Comparison of ENCODE assay signal across 17 cellular contexts in the genomic region with DNA sequence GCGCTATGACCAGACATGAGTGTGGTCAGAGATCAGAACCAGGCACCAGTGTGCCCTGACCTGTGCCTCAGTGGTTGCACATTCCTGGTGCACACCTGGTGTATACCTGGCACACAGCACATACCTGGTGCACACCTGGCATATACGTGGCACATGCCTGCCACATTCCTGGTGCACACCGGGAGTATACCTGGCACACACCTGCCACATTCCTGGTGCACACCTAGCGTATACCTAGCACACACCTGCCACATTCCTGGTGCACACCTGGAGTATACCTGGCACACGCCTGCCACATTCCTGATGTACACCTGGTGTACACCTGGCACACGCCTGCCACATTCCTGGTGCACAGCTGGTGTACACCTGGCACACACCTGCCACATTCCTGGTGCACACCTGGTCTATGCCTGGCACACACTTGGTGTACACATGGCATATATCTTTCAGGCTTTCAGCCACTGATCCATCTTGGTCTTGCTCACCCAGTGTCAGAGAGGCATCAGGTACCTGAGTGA.
DNase-seq lines count a peak whose midpoint lies in the region; ATAC-seq, FAIRE-seq and TF ChIP-seq lines count a peak whose summit lies in the region.
"Had no signal": no experiment of that assay in that cellular context is flagged by ENCODE, and none has a peak within 500 bp of the region (broad histone marks: within the 10 kb centered on the region; RNA-seq: fewer than 3 reads in every experiment).

No MANE protein-coding gene starts in this region.

- H3K4me1 ChIP-seq in neuronal stem cell (ENCODE audit: control insufficient read depth in 2 of 2, insufficient read depth in 1 of 2, low read depth in 1 of 2, low read length in 2 of 2) = peaks cover 0 to 13% of the 10 kb centered on the region in 2 donors

- no peak overlapping the region for H3K4me2 ChIP-seq in neuronal stem cell (ENCODE audit: insufficient read depth, low read length, poor library complexity, severe bottlenecking)

- no peak for ATAC-seq in SK-N-SH treated with all-trans-retinoic acid at 6 μM for 48 hours
- ATAC-seq: CD8-positive, alpha-beta T cell; HepG2 had no signal

- no peaks in the 10 kb centered on the region for H3K79me1 ChIP-seq in neuronal stem cell (ENCODE audit: low read depth, low read length)

- no peak overlapping the region for H2AFZ ChIP-seq in neuronal stem cell (ENCODE audit: low read length)
- H2AFZ ChIP-seq: GM23248 had no signal

- H2AK5ac ChIP-seq in neuronal stem cell (ENCODE audit: low read depth, low read length) = peak overlapping the region; percentile 74

- no peak overlapping the region for H2BK15ac ChIP-seq in neuronal stem cell (ENCODE audit: low read length)

- no peaks in the 10 kb centered on the region for H3K27me3 ChIP-seq in bronchial epithelial cell (ENCODE audit: control insufficient read depth, insufficient read depth, low read length)
- peaks cover 0 to 42% (median 18%) of the 10 kb centered on the region in 3 experiments for H3K27me3 ChIP-seq in neuronal stem cell (ENCODE audit: control insufficient read depth in 3 of 3, insufficient read depth in 3 of 3, low read depth in 1 of 3, low read length in 3 of 3)

- H3K4me3 ChIP-seq in bronchial epithelial cell (ENCODE audit: low read depth, low read length) (no peak overlapping the region), neuronal stem cell (ENCODE audit: low read length in 2 of 2) (no peak overlapping the region)
- H3K4me3 ChIP-seq: GM23248 had no signal

- H3K9me3 ChIP-seq in neuronal stem cell (replicated peaks in 1 of 2; ENCODE audit: control insufficient read depth in 2 of 2, insufficient read depth in 1 of 2, low read depth in 1 of 2, low read length in 2 of 2) = no peaks in the 10 kb centered on the region

- no peak overlapping the region for H3K27ac ChIP-seq in neuronal stem cell (replicated peaks; ENCODE audit: low read length)
- H3K27ac ChIP-seq: GM23248 had no signal

- DNase-seq in HTR-8/SVneo (ENCODE audit: insufficient read length, low spot score) = no peak
- DNase-seq in bronchial epithelial cell (ENCODE audit: low read depth) = no peak
- no peak for DNase-seq in neuronal stem cell (ENCODE audit: low spot score)
- DNase-seq in GM13976 (ENCODE audit: low spot score) = no peak
- DNase-seq in AG08395 (ENCODE audit: low spot score) = no peak
- DNase-seq in NCI-H1930 (lab: John Stamatoyannopoulos, UW) = no peak
- DNase-seq: CD8-positive, alpha-beta T cell; COR-L47; DMS153; DMS79 treated with DMSO at 0.1 percent for 48 hours; GDM1; GM23248; H9 had no signal

- H3K14ac ChIP-seq in neuronal stem cell (ENCODE audit: low read length) = no peak overlapping the region

- no peak for TF ChIP-seq CTCF in bronchial epithelial cell (IDR thresholded peaks at IDR 0.05; ENCODE audit: insufficient read depth, low read length, severe bottlenecking)
- no peak for TF ChIP-seq CTCF in GM13976 (IDR thresholded peaks at IDR 0.05; ENCODE audit: borderline replicate concordance, control extremely low read depth, extremely low read depth, insufficient read depth, missing control alignments)

- H4K8ac ChIP-seq in neuronal stem cell (ENCODE audit: low read depth, low read length) = no peak overlapping the region

- H3K18ac ChIP-seq in neuronal stem cell (ENCODE audit: low read length) = peak overlapping the region; percentile 79

- no peak overlapping the region for H2BK5ac ChIP-seq in neuronal stem cell (ENCODE audit: low read length)

- peak overlapping the region; percentile 14 for H2BK12ac ChIP-seq in neuronal stem cell (ENCODE audit: low read length)

- FAIRE-seq in HTR-8/SVneo (lab: Jason Lieb, UNC) = peak; percentile 91
- FAIRE-seq in bronchial epithelial cell (lab: Jason Lieb, UNC) = peak; percentile 93
- FAIRE-seq: A204.1, D721Med, HepG2 had no signal

- WGBS in neuronal stem cell (ENCODE audit: extremely low coverage in 2 of 2, insufficient read length in 2 of 2, insufficient replicate concordance in 1 of 2), 2 donors = no CpG with 5 or more reads among the region's 6 CpGs

- H3K36me3 ChIP-seq in bronchial epithelial cell (ENCODE audit: control insufficient read depth, insufficient read depth, low read length) (no peaks in the 10 kb centered on the region), neuronal stem cell (replicated peaks in 1 of 2; ENCODE audit: control insufficient read depth in 2 of 2, insufficient read depth in 2 of 2, low read length in 2 of 2) (no peaks in the 10 kb centered on the region)

- H4K91ac ChIP-seq in neuronal stem cell (ENCODE audit: low read depth, low read length, poor library complexity) = no peak overlapping the region

- H3K9ac ChIP-seq in neuronal stem cell (ENCODE audit: low read depth, low read length, poor library complexity) = no peak overlapping the region
- H3K9ac ChIP-seq: GM23248 had no signal

- in situ Hi-C loops in GM13976 (cut with MboI; ENCODE audit: low sequenced_read_pairs, unreplicated experiment) = no loop called here

- no peak overlapping the region for H3K23ac ChIP-seq in neuronal stem cell (ENCODE audit: low read depth, low read length, poor library complexity)

- H3K4ac ChIP-seq in neuronal stem cell (ENCODE audit: low read length) = no peak overlapping the region

- no peak overlapping the region for H2BK120ac ChIP-seq in neuronal stem cell (ENCODE audit: low read depth, low read length)

TF ChIP-seq in SK-N-SH treated with all-trans-retinoic acid at 6 μM for 48 hours, 23 proteins besides CTCF, POLR2A, EP300 and RAD21 (continues in another document):
- TF ChIP-seq ESRRG (CRISPR knock-in tag; IDR thresholded peaks at IDR 0.05) (no peak), SNAI2 (CRISPR knock-in tag; IDR thresholded peaks at IDR 0.05) (no peak), TCF4 (CRISPR knock-in tag; IDR thresholded peaks at IDR 0.05; ENCODE audit: borderline replicate concordance) (no peak), ISL1 (CRISPR knock-in tag; IDR thresholded peaks at IDR 0.05) (no peak), ZNF8 (CRISPR knock-in tag; IDR thresholded peaks at IDR 0.05) (no peak), ZFP30 (CRISPR knock-in tag; IDR thresholded peaks at IDR 0.05) (no peak), PPARA (CRISPR knock-in tag; IDR thresholded peaks at IDR 0.05; ENCODE audit: borderline replicate concordance) (no peak), ARNTL (CRISPR knock-in tag; IDR thresholded peaks at IDR 0.05; ENCODE audit: borderline replicate concordance, low read depth) (no peak), TOX (CRISPR knock-in tag; IDR thresholded peaks at IDR 0.05; ENCODE audit: borderline replicate concordance) (no peak), BACH2 (CRISPR knock-in tag; IDR thresholded peaks at IDR 0.05; ENCODE audit: borderline replicate concordance) (no peak), OSR1 (CRISPR knock-in tag; IDR thresholded peaks at IDR 0.05) (no peak), GLIS3 (CRISPR knock-in tag; IDR thresholded peaks at IDR 0.05) (no peak)
- TF ChIP-seq, protein P1, sequence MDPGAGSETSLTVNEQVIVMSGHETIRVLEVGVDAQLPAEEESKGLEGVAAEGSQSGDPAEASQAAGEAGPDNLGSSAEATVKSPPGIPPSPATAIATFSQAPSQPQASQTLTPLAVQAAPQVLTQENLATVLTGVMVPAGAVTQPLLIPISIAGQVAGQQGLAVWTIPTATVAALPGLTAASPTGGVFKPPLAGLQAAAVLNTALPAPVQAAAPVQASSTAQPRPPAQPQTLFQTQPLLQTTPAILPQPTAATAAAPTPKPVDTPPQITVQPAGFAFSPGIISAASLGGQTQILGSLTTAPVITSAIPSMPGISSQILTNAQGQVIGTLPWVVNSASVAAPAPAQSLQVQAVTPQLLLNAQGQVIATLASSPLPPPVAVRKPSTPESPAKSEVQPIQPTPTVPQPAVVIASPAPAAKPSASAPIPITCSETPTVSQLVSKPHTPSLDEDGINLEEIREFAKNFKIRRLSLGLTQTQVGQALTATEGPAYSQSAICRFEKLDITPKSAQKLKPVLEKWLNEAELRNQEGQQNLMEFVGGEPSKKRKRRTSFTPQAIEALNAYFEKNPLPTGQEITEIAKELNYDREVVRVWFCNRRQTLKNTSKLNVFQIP (CRISPR knock-in tag; IDR thresholded peaks at IDR 0.05; ENCODE audit: borderline replicate concordance, low read depth) = no peak
- TF ChIP-seq, protein P2, sequence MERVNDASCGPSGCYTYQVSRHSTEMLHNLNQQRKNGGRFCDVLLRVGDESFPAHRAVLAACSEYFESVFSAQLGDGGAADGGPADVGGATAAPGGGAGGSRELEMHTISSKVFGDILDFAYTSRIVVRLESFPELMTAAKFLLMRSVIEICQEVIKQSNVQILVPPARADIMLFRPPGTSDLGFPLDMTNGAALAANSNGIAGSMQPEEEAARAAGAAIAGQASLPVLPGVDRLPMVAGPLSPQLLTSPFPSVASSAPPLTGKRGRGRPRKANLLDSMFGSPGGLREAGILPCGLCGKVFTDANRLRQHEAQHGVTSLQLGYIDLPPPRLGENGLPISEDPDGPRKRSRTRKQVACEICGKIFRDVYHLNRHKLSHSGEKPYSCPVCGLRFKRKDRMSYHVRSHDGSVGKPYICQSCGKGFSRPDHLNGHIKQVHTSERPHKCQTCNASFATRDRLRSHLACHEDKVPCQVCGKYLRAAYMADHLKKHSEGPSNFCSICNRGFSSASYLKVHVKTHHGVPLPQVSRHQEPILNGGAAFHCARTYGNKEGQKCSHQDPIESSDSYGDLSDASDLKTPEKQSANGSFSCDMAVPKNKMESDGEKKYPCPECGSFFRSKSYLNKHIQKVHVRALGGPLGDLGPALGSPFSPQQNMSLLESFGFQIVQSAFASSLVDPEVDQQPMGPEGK (CRISPR knock-in tag; IDR thresholded peaks at IDR 0.05; ENCODE audit: borderline replicate concordance) = no peak
- TF ChIP-seq, protein P3, sequence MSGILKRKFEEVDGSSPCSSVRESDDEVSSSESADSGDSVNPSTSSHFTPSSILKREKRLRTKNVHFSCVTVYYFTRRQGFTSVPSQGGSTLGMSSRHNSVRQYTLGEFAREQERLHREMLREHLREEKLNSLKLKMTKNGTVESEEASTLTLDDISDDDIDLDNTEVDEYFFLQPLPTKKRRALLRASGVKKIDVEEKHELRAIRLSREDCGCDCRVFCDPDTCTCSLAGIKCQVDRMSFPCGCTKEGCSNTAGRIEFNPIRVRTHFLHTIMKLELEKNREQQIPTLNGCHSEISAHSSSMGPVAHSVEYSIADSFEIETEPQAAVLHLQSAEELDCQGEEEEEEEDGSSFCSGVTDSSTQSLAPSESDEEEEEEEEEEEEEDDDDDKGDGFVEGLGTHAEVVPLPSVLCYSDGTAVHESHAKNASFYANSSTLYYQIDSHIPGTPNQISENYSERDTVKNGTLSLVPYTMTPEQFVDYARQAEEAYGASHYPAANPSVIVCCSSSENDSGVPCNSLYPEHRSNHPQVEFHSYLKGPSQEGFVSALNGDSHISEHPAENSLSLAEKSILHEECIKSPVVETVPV (CRISPR knock-in tag; IDR thresholded peaks at IDR 0.05) = no peak
